ENCODE assay signal across 37 cellular contexts in genomic region chrX:2682582-2683177, GRCh38.
"Had no signal": no experiment of that assay in that cellular context is flagged by ENCODE, and none has a peak within 500 bp of the region (broad histone marks: within the 10 kb centered on the region; RNA-seq: fewer than 3 reads in every experiment).

No MANE protein-coding gene starts in this region.

- H3K27ac Mint-ChIP-seq: activated CD4-positive, alpha-beta memory T cell treated with anti-CD3 and anti-CD28 coated beads, Interleukin-2, amount 10 ng/mL, durations not matched to agents 7 days and 5 days; activated CD8-positive, alpha-beta memory T cell treated with anti-CD3 and anti-CD28 coated beads, Interleukin-2, amount 10 ng/mL, durations not matched to agents 7 days and 5 days; activated naive CD4-positive, alpha-beta T cell treated with anti-CD3 and anti-CD28 coated beads, Interleukin-2, amount 50 U/mL, for 72 hours; activated T-cell treated with anti-CD3 and anti-CD28 coated beads, Interleukin-2, amount 50 U/mL, for 72 hours; activated T-helper 17 cell treated with anti-CD3 and anti-CD28 coated beads, Interleukin-2, amount 50 U/mL, for 72 hours had no signal

- FAIRE-seq: astrocyte had no signal

- ATAC-seq: activated CD8-positive, alpha-beta memory T cell treated with anti-CD3 and anti-CD28 coated beads, Interleukin-2, amount 10 ng/mL, durations not matched to agents 7 days and 5 days; activated naive CD4-positive, alpha-beta T cell treated with anti-CD3 and anti-CD28 coated beads, Interleukin-2, amount 50 U/mL, for 72 hours; activated T-cell treated with anti-CD3 and anti-CD28 coated beads, Interleukin-2, amount 50 U/mL, for 72 hours; activated T-helper 17 cell treated with anti-CD3 and anti-CD28 coated beads, Interleukin-2, amount 50 U/mL, for 72 hours; body of pancreas; PC-3; Right ventricle myocardium inferior had no signal

- H3K27me3 ChIP-seq: adrenal gland, body of pancreas, breast epithelium, Peyer's patch had no signal

- H3K4me3 Mint-ChIP-seq: activated CD4-positive, alpha-beta memory T cell treated with anti-CD3 and anti-CD28 coated beads, Interleukin-2, amount 10 ng/mL, durations not matched to agents 7 days and 5 days; activated CD8-positive, alpha-beta memory T cell treated with anti-CD3 and anti-CD28 coated beads, Interleukin-2, amount 10 ng/mL, durations not matched to agents 7 days and 5 days; activated T-cell treated with anti-CD3 and anti-CD28 coated beads, Interleukin-2, amount 50 U/mL, for 72 hours; activated T-helper 17 cell treated with anti-CD3 and anti-CD28 coated beads, Interleukin-2, amount 50 U/mL, for 72 hours had no signal

- H3K36me3 Mint-ChIP-seq: activated CD8-positive, alpha-beta memory T cell treated with anti-CD3 and anti-CD28 coated beads, Interleukin-2, amount 10 ng/mL, durations not matched to agents 7 days and 5 days had no signal

- H3K27ac ChIP-seq: adrenal gland, body of pancreas, breast epithelium, Peyer's patch, RWPE1, VCaP had no signal

- H3K4me1 Mint-ChIP-seq: activated CD4-positive, alpha-beta memory T cell treated with anti-CD3 and anti-CD28 coated beads, Interleukin-2, amount 10 ng/mL, durations not matched to agents 7 days and 5 days; activated CD8-positive, alpha-beta memory T cell treated with anti-CD3 and anti-CD28 coated beads, Interleukin-2, amount 10 ng/mL, durations not matched to agents 7 days and 5 days; activated T-helper 17 cell treated with anti-CD3 and anti-CD28 coated beads, Interleukin-2, amount 50 U/mL, for 72 hours had no signal

- H3K36me3 ChIP-seq: adrenal gland, breast epithelium, Peyer's patch had no signal

- H3K9me3 ChIP-seq: adrenal gland, body of pancreas, breast epithelium, Peyer's patch had no signal

- H3K4me1 ChIP-seq: adrenal gland, body of pancreas, breast epithelium had no signal

- H3K27me3 Mint-ChIP-seq: activated T-helper 17 cell treated with anti-CD3 and anti-CD28 coated beads, Interleukin-2, amount 50 U/mL, for 72 hours had no signal

- DNase-seq: activated CD4-positive, alpha-beta memory T cell treated with anti-CD3 and anti-CD28 coated beads, Interleukin-2, amount 10 ng/mL, durations not matched to agents 7 days and 5 days; activated CD4-positive, alpha-beta T cell treated with anti-CD3 and anti-CD28 coated beads for 1 hour; activated CD4-positive, alpha-beta T cell treated with anti-CD3 and anti-CD28 coated beads for 48 hours; activated CD4-positive, CD25-positive, alpha-beta regulatory T cell; activated CD8-positive, alpha-beta memory T cell treated with anti-CD3 and anti-CD28 coated beads for 24 hours; activated CD8-positive, alpha-beta memory T cell treated with anti-CD3 and anti-CD28 coated beads, Interleukin-2, amount 10 ng/mL, durations not matched to agents 7 days and 5 days; activated CD8-positive, alpha-beta memory T cell treated with anti-CD3 and anti-CD28 coated beads, Interleukin-2, amount 50 U/mL, for 48 hours; activated effector memory CD4-positive, alpha-beta T cell treated with anti-CD3 and anti-CD28 coated beads, Interleukin-2, amount 50 U/mL, for 16 hours; activated naive CD4-positive, alpha-beta T cell; activated T-cell treated with anti-CD3 and anti-CD28 coated beads, Interleukin-2, amount 50 U/mL, for 72 hours; adrenal gland; body of pancreas; NCI-H1048; NCI-H1105 treated with DMSO at 0.1 percent for 48 hours; NCI-H1436; NCI-H1694; NCI-H1930; NCI-H2081 treated with DMSO at 0.1 percent for 48 hours; NCI-H2171; NCI-H510A; NCI-H526; NCI-H748 treated with DMSO at 0.1 percent for 48 hours; NK-92 treated with Interleukin-12 subunit alpha and Interleukin-12 subunit beta, amount 100 ng/mL, for 24 hours; PC-3; Peyer's patch; SIG-M5; SW 1271; T-helper 1 cell; T-helper 2 cell; T-helper 9 cell had no signal

- H3K4me3 ChIP-seq: adrenal gland, body of pancreas, breast epithelium, Peyer's patch had no signal

- H3K9me3 Mint-ChIP-seq: activated T-helper 17 cell treated with anti-CD3 and anti-CD28 coated beads, Interleukin-2, amount 50 U/mL, for 72 hours had no signal
